In genomic region chr2:37523861-37524362, GRCh38 we compare ENCODE assay signal across 10 cellular contexts.
DNase-seq lines count a peak whose midpoint lies in the region; ATAC-seq and TF ChIP-seq lines count a peak whose summit lies in the region.
"Had no signal": no experiment of that assay in that cellular context is flagged by ENCODE, and none has a peak within 500 bp of the region (broad histone marks: within the 10 kb centered on the region; RNA-seq: fewer than 3 reads in every experiment).

No MANE protein-coding gene starts in this region.

- H3K27ac ChIP-seq in breast epithelium: peak overlapping the region; percentile 43 to 64

- no peaks in the 10 kb centered on the region for H3K4me1 ChIP-seq in breast epithelium

- TF ChIP-seq CTCF in breast epithelium (IDR thresholded peaks at IDR 0.05): no peak

- DNase-seq in NCI-H2196 (lab: John Stamatoyannopoulos, UW; ENCODE audit: unreplicated experiment): peak; percentile 7
- DNase-seq in NCI-H2196 treated with DMSO at 0.1 percent for 48 hours (lab: John Stamatoyannopoulos, UW; ENCODE audit: unreplicated experiment): no peak
- peak in 1 of 2 donors; percentile 72 for DNase-seq in breast epithelium (ENCODE audit: low spot score in 2 of 2)
- peak; percentile 38 for DNase-seq in medulla oblongata (ENCODE audit: extremely low spot score)
- peak; percentile 65 for DNase-seq in ureter (ENCODE audit: low spot score)
- DNase-seq in activated CD8-positive, alpha-beta memory T cell treated with anti-CD3 and anti-CD28 coated beads, Interleukin-2, amount 10 ng/mL, durations not matched to agents 7 days and 5 days: no peak
- no peak for DNase-seq in effector memory CD8-positive, alpha-beta T cell
- DNase-seq: 8988T, caudate nucleus had no signal

- no peak overlapping the region for H3K4me3 Mint-ChIP-seq in activated CD8-positive, alpha-beta memory T cell treated with anti-CD3 and anti-CD28 coated beads, Interleukin-2, amount 10 ng/mL, durations not matched to agents 7 days and 5 days
- H3K4me3 Mint-ChIP-seq in effector memory CD8-positive, alpha-beta T cell: no peak overlapping the region

- H3K4me1 Mint-ChIP-seq in activated CD8-positive, alpha-beta memory T cell treated with anti-CD3 and anti-CD28 coated beads, Interleukin-2, amount 10 ng/mL, durations not matched to agents 7 days and 5 days: no peaks in the 10 kb centered on the region
- no peaks in the 10 kb centered on the region for H3K4me1 Mint-ChIP-seq in effector memory CD8-positive, alpha-beta T cell (ENCODE audit: low read depth in 2 of 2)

- no peak overlapping the region for H3K4me3 ChIP-seq in breast epithelium

- CTCF ChIA-PET in activated CD8-positive, alpha-beta memory T cell treated with anti-CD3 and anti-CD28 coated beads, Interleukin-2, amount 10 ng/mL, durations not matched to agents 7 days and 5 days (lab: Charles Lee): interaction anchor here (0.6 to 1.6 kb wide), 5 partner anchors 12 to 309 kb away, joined by 3 to 6 read pairs (median 3); no protein-coding TSS in a partner anchor

- no peak overlapping the region for H3K27ac Mint-ChIP-seq in activated CD8-positive, alpha-beta memory T cell treated with anti-CD3 and anti-CD28 coated beads, Interleukin-2, amount 10 ng/mL, durations not matched to agents 7 days and 5 days
- H3K27ac Mint-ChIP-seq in effector memory CD8-positive, alpha-beta T cell: no peak overlapping the region

- TF ChIP-seq POLR2A in breast epithelium (IDR thresholded peaks at IDR 0.05) (no peak), GM18505 (IDR thresholded peaks at IDR 0.05; ENCODE audit: borderline replicate concordance, extremely low read depth, insufficient read depth, insufficient read length) (no peak)

- no peaks in the 10 kb centered on the region for H3K27me3 ChIP-seq in breast epithelium

- H3K9me3 ChIP-seq in breast epithelium: no peaks in the 10 kb centered on the region

- no peaks in the 10 kb centered on the region for H3K36me3 Mint-ChIP-seq in activated CD8-positive, alpha-beta memory T cell treated with anti-CD3 and anti-CD28 coated beads, Interleukin-2, amount 10 ng/mL, durations not matched to agents 7 days and 5 days
- no peaks in the 10 kb centered on the region for H3K36me3 Mint-ChIP-seq in effector memory CD8-positive, alpha-beta T cell (ENCODE audit: insufficient read depth)

- H3K27me3 Mint-ChIP-seq in activated CD8-positive, alpha-beta memory T cell treated with anti-CD3 and anti-CD28 coated beads, Interleukin-2, amount 10 ng/mL, durations not matched to agents 7 days and 5 days: peaks cover 13% of the 10 kb centered on the region
- H3K27me3 Mint-ChIP-seq in effector memory CD8-positive, alpha-beta T cell: peaks cover 6 to 9% of the 10 kb centered on the region in 2 donors

- no peaks in the 10 kb centered on the region for H3K36me3 ChIP-seq in breast epithelium

- H3K9me3 Mint-ChIP-seq in activated CD8-positive, alpha-beta memory T cell treated with anti-CD3 and anti-CD28 coated beads, Interleukin-2, amount 10 ng/mL, durations not matched to agents 7 days and 5 days (ENCODE audit: low read depth): no peaks in the 10 kb centered on the region
- H3K9me3 Mint-ChIP-seq in effector memory CD8-positive, alpha-beta T cell: no peaks in the 10 kb centered on the region

- intact Hi-C loops in breast epithelium (cut with DNase I; ENCODE audit: low total_unique reads): no loop called here

- ATAC-seq in activated CD8-positive, alpha-beta memory T cell treated with anti-CD3 and anti-CD28 coated beads, Interleukin-2, amount 10 ng/mL, durations not matched to agents 7 days and 5 days: no peak
- ATAC-seq in GM18505 (IDR thresholded peaks at IDR 0.05; ENCODE audit: unreplicated experiment): no peak
- ATAC-seq in effector memory CD8-positive, alpha-beta T cell (replicated peaks): no peak

Comparison
In these comparisons a context has a peak if more than half of its experiments do, and no peak if none do; other contexts are left out.
1. DNase-seq: peak in NCI-H2196 (single experiment), medulla oblongata (single experiment) and ureter (single experiment); none in NCI-H2196 treated with DMSO at 0.1 percent for 48 hours (single experiment), activated CD8-positive, alpha-beta memory T cell treated with anti-CD3 and anti-CD28 coated beads, Interleukin-2, amount 10 ng/mL, durations not matched to agents 7 days and 5 days (single experiment) and effector memory CD8-positive, alpha-beta T cell (0 of 3).